ENCODE assay signal across 21 cellular contexts in genomic region chr5:136197462-136198142, GRCh38. TPM values are rescaled to one million over a fixed set of nuclear protein-coding genes. Genes with fewer than 3 reads are reported as not detected.
"Had no signal": no experiment of that assay in that cellular context is flagged by ENCODE, and none has a peak within 500 bp of the region (broad histone marks: within the 10 kb centered on the region; RNA-seq: fewer than 3 reads in every experiment).

No MANE protein-coding gene starts in this region.

- ATAC-seq: activated naive CD8-positive, alpha-beta T cell treated with anti-CD3 and anti-CD28 coated beads, Interleukin-2, amount 50 U/mL, for 24 hours; natural killer cell; stimulated activated memory B cell treated with anti-CD40 and anti-IgM and Interleukin-4, amounts not matched to agents 10 μg/mL and 1 μg/mL and 100 μg/mL, for 72 hours had no signal

- H3K27me3 ChIP-seq: ascending aorta had no signal

- H3K36me3 ChIP-seq: ascending aorta, left ventricle myocardium inferior had no signal

- H3K9me3 ChIP-seq: ascending aorta, left ventricle myocardium inferior had no signal

- DNase-seq: activated CD4-positive, alpha-beta T cell treated with anti-CD3 and anti-CD28 coated beads for 1 hour; activated CD4-positive, alpha-beta T cell treated with anti-CD3 and anti-CD28 coated beads, Interleukin-2, amount 50 U/mL, for 48 hours; activated naive CD4-positive, alpha-beta T cell treated with anti-CD3 and anti-CD28 coated beads for 36 hours; activated naive CD8-positive, alpha-beta T cell treated with anti-CD3 and anti-CD28 coated beads, Interleukin-2, amount 50 U/mL, for 24 hours; hippocampal formation; kidney; left ventricle myocardium inferior; mesendoderm; natural killer cell; nucleus accumbens; posterior cingulate gyrus; stimulated activated CD4-positive, alpha-beta T cell treated with anti-CD3 and anti-CD28 coated beads, Interleukin-2, amount 100 ng/mL, for 48 hours; T-helper 1 cell; T1000 had no signal

- H3K27ac ChIP-seq: ascending aorta, left ventricle myocardium inferior had no signal

- H3K4me3 ChIP-seq: ascending aorta, left ventricle myocardium inferior had no signal

RNA-seq across cellular contexts. Expression of gene SMIM32, which starts 4.6 kb away (rescaled TPM):
- total RNA-seq: activated naive CD4-positive, alpha-beta T cell treated with anti-CD3 and anti-CD28 coated beads for 36 hours; activated T-helper 1 cell treated with anti-CD3 and anti-CD28 coated beads, Interleukin-12 subunit alpha, Interleukin-12 subunit beta, Interleukin-2, Interleukin-4 antibody, amounts not matched to agents 30 ng/mL and 10 ng/mL and 1 ng/mL, durations not matched to agents 14 hours and 24 hours and 36 hours; ascending aorta; chondrocyte; dermis microvascular lymphatic vessel endothelial cell; left ventricle myocardium inferior; natural killer cell; ureter had no signal
- polyA plus RNA-seq: esophagus had no signal
